In the genomic region with DNA sequence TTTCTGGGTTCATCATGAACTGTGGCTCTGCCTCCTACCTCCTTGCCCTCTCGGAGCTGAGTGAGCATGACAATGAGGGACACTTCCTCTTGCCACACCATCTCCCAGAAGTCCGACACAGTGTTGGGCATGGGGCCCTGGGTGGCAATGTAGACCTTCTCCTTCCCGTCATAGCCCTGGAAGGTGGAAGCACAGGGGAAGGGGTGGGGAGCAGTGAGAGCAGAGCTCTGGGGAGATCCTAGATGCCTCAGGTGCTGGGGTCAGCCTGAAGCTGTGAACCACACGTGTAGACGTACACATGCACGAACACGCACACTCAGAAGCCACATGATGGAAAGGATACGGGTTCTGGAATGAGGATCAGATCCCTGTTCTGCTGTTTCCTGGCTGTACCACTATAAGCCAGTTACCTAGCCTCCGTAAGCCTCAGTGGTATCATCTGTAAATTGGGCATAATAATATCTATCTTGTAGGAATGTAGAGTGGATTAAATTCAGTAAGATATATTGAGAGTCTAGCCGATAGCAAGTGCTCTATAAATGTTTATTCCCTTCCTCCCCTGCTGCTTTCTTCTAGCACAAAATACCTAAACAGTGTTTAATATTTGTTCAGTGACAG, we compare ENCODE assay signal across 13 cellular contexts. TPM values are rescaled to one million over a fixed set of nuclear protein-coding genes. Genes with fewer than 3 reads are reported as not detected.
DNase-seq lines count a peak whose midpoint lies in the region; ATAC-seq and TF ChIP-seq lines count a peak whose summit lies in the region.
"Had no signal": no experiment of that assay in that cellular context is flagged by ENCODE, and none has a peak within 500 bp of the region (broad histone marks: within the 10 kb centered on the region; RNA-seq: fewer than 3 reads in every experiment).

No MANE protein-coding gene starts in this region.

- peak overlapping the region; percentile 71 for H3K27ac ChIP-seq in parathyroid adenoma
- H3K27ac ChIP-seq: SJSA1 had no signal

- H3K36me3 Mint-ChIP-seq in activated naive CD4-positive, alpha-beta T cell treated with anti-CD3 and anti-CD28 coated beads for 36 hours (ENCODE audit: low read depth): peaks cover 63% of the 10 kb centered on the region
- H3K36me3 Mint-ChIP-seq in T-cell: peaks cover 34% of the 10 kb centered on the region
- H3K36me3 Mint-ChIP-seq in central memory CD8-positive, alpha-beta T cell (ENCODE audit: insufficient read depth): peaks cover 61% of the 10 kb centered on the region

- H3K9me3 ChIP-seq in parathyroid adenoma (ENCODE audit: control insufficient read depth, low read length): no peaks in the 10 kb centered on the region
- H3K9me3 ChIP-seq: Caco-2, SJSA1 had no signal

- peaks cover 43% of the 10 kb centered on the region for H3K4me1 Mint-ChIP-seq in activated naive CD4-positive, alpha-beta T cell treated with anti-CD3 and anti-CD28 coated beads for 36 hours (ENCODE audit: low read depth)
- peaks cover 45 to 55% (median 47%) of the 10 kb centered on the region in 3 donors for H3K4me1 Mint-ChIP-seq in T-cell
- H3K4me1 Mint-ChIP-seq in central memory CD8-positive, alpha-beta T cell: peaks cover 60% of the 10 kb centered on the region

- intact Hi-C loops in activated naive CD4-positive, alpha-beta T cell treated with anti-CD3 and anti-CD28 coated beads for 36 hours (cut with micrococcal nuclease): no loop called here

- POLR2A ChIA-PET in T-cell (lab: Charles Lee): interaction anchor here (0.6 to 0.7 kb wide), 2 partner anchors 565 to 886 kb away, joined by 3 to 8 read pairs; no protein-coding TSS in a partner anchor

- H3K36me3 ChIP-seq in parathyroid adenoma (ENCODE audit: control insufficient read depth, insufficient read depth, low read length): no peaks in the 10 kb centered on the region
- H3K36me3 ChIP-seq: SJSA1 had no signal

- H3K9ac ChIP-seq in parathyroid adenoma: no peak overlapping the region

- no peak overlapping the region for H3K4me3 ChIP-seq in parathyroid adenoma (ENCODE audit: low read depth, low read length)
- H3K4me3 ChIP-seq: SJSA1 had no signal

- H3K9me3 Mint-ChIP-seq in activated naive CD4-positive, alpha-beta T cell treated with anti-CD3 and anti-CD28 coated beads for 36 hours: no peaks in the 10 kb centered on the region
- H3K9me3 Mint-ChIP-seq in T-cell: no peaks in the 10 kb centered on the region
- no peaks in the 10 kb centered on the region for H3K9me3 Mint-ChIP-seq in central memory CD8-positive, alpha-beta T cell
- H3K9me3 Mint-ChIP-seq: HFFc6 had no signal

- CTCF ChIA-PET in activated naive CD4-positive, alpha-beta T cell treated with anti-CD3 and anti-CD28 coated beads for 36 hours (lab: Charles Lee): interaction anchor here (0.6 to 3.3 kb wide), 11 partner anchors 8 to 61 kb away, joined by 3 to 18 read pairs (median 7); a partner anchor contains a TSS
- CTCF ChIA-PET in T-cell (lab: Charles Lee): interaction anchor here (0.6 to 1.9 kb wide), 18 partner anchors 8 to 565 kb away, joined by 3 to 11 read pairs (median 5); a partner anchor contains a TSS

- no peak for TF ChIP-seq CTCF in parathyroid adenoma (IDR thresholded peaks at IDR 0.05)

- H3K4me3 Mint-ChIP-seq in activated naive CD4-positive, alpha-beta T cell treated with anti-CD3 and anti-CD28 coated beads for 36 hours: no peak overlapping the region
- H3K4me3 Mint-ChIP-seq in T-cell: no peak overlapping the region
- peak overlapping the region; percentile 49 for H3K4me3 Mint-ChIP-seq in central memory CD8-positive, alpha-beta T cell
- H3K4me3 Mint-ChIP-seq: HFFc6 had no signal

- DNase-seq in activated naive CD4-positive, alpha-beta T cell treated with anti-CD3 and anti-CD28 coated beads for 36 hours: no peak
- DNase-seq in activated naive CD4-positive, alpha-beta T cell (lab: John Stamatoyannopoulos, UW): no peak
- no peak for DNase-seq in T-cell
- DNase-seq in central memory CD8-positive, alpha-beta T cell (ENCODE audit: low spot score in 2 of 2): no peak
- DNase-seq in SHP77 (lab: John Stamatoyannopoulos, UW): no peak

- no peak for ATAC-seq in T-cell (replicated peaks in 1 of 4)
- no peak for ATAC-seq in central memory CD8-positive, alpha-beta T cell (replicated peaks; ENCODE audit: extremely low read depth, poor library complexity, severe bottlenecking)
- ATAC-seq in HG02970 (IDR thresholded peaks at IDR 0.05; ENCODE audit: low FRiP score, unreplicated experiment): no peak
- no peak for ATAC-seq in GM21825 (IDR thresholded peaks at IDR 0.05; ENCODE audit: unreplicated experiment)

- H3K27me3 ChIP-seq in parathyroid adenoma (ENCODE audit: control insufficient read depth, insufficient read depth, low read length): no peaks in the 10 kb centered on the region
- H3K27me3 ChIP-seq: SJSA1 had no signal

- no peaks in the 10 kb centered on the region for H3K79me2 ChIP-seq in parathyroid adenoma

- peak overlapping the region; percentile 58 for H2AFZ ChIP-seq in parathyroid adenoma

- peaks cover 9% of the 10 kb centered on the region for H3K4me1 ChIP-seq in parathyroid adenoma
- H3K4me1 ChIP-seq: Caco-2, SJSA1 had no signal

- no peaks in the 10 kb centered on the region for H3K27me3 Mint-ChIP-seq in activated naive CD4-positive, alpha-beta T cell treated with anti-CD3 and anti-CD28 coated beads for 36 hours (ENCODE audit: low read depth)
- H3K27me3 Mint-ChIP-seq in T-cell: no peaks in the 10 kb centered on the region
- H3K27me3 Mint-ChIP-seq in central memory CD8-positive, alpha-beta T cell: no peaks in the 10 kb centered on the region

- H3K4me2 ChIP-seq in parathyroid adenoma (ENCODE audit: low read length): peak overlapping the region; percentile 20

- peak overlapping the region; percentile 44 for H3K27ac Mint-ChIP-seq in activated naive CD4-positive, alpha-beta T cell treated with anti-CD3 and anti-CD28 coated beads for 36 hours
- peak overlapping the region; percentile 85 to 89 for H3K27ac Mint-ChIP-seq in T-cell
- H3K27ac Mint-ChIP-seq in central memory CD8-positive, alpha-beta T cell (ENCODE audit: low read depth): peak overlapping the region; percentile 82
- H3K27ac Mint-ChIP-seq: HFFc6 had no signal

RNA-seq across cellular contexts. Expression of a gene that starts 6.1 kb away (rescaled TPM):
- 100 to 1,000 TPM; 112 to 119 TPM for total RNA-seq in activated naive CD4-positive, alpha-beta T cell treated with anti-CD3 and anti-CD28 coated beads for 36 hours
- 100 to 1,000 TPM in 1 of 5 donors, 10 to 100 TPM in 4; 67.1 to 124 (median 71.7) TPM for total RNA-seq in T-cell
- total RNA-seq: Caco-2, G401, HFFc6, SJSA1 had no signal

RNA-seq across cellular contexts. Expression of a gene that starts 9.7 kb away (rescaled TPM):
- 10 to 100 TPM; 28.1 to 30.6 TPM for total RNA-seq in activated naive CD4-positive, alpha-beta T cell treated with anti-CD3 and anti-CD28 coated beads for 36 hours
- total RNA-seq in T-cell: 10 to 100 TPM; 37.8 to 70.2 (median 50.9) TPM

RNA-seq across cellular contexts. Expression of a gene that starts 31.5 kb away (rescaled TPM):
- not detected for total RNA-seq in activated naive CD4-positive, alpha-beta T cell treated with anti-CD3 and anti-CD28 coated beads for 36 hours
- total RNA-seq in T-cell: not detected
- total RNA-seq: G401, HFFc6 had no signal

RNA-seq across cellular contexts. Expression of a gene that starts 39.3 kb away (rescaled TPM):
- under 1 TPM; 0.19 to 0.22 TPM for total RNA-seq in activated naive CD4-positive, alpha-beta T cell treated with anti-CD3 and anti-CD28 coated beads for 36 hours
- total RNA-seq in T-cell: 10 to 100 TPM in 1 of 5 donors, 1 to 10 TPM in 3, under 1 TPM in 1; 0.58 to 13.1 (median 1.8) TPM
- total RNA-seq: G401, HFFc6, SJSA1, subcutaneous adipose tissue had no signal
